ENCODE assay signal across 8 cellular contexts in genomic region chr1:150973826-150974579, GRCh38. TPM values are rescaled to one million over a fixed set of nuclear protein-coding genes. Genes with fewer than 3 reads are reported as not detected.
DNase-seq lines count a peak whose midpoint lies in the region; ATAC-seq and TF ChIP-seq lines count a peak whose summit lies in the region.

No MANE protein-coding gene starts in this region.

- peaks cover 66% of the 10 kb centered on the region for H3K4me1 Mint-ChIP-seq in stimulated activated effector memory CD8-positive, alpha-beta T cell treated with anti-CD3 and anti-CD28 coated beads, Interleukin-12 subunit alpha, Interleukin-12 subunit beta, amount 100 ng/mL, for 72 hours

- H3K4me3 ChIP-seq in colonic mucosa (peak overlapping the region; percentile 83), right lobe of liver (peak overlapping the region; percentile 68 to 89 (median 81))

- H3K9me3 ChIP-seq in colonic mucosa (no peaks in the 10 kb centered on the region), right lobe of liver (no peaks in the 10 kb centered on the region)

- H3K4me1 ChIP-seq in colonic mucosa (peaks cover 30% of the 10 kb centered on the region), right lobe of liver (peaks cover 0 to 58% (median 26%) of the 10 kb centered on the region in 4 donors)

- H3K27ac Mint-ChIP-seq in stimulated activated effector memory CD8-positive, alpha-beta T cell treated with anti-CD3 and anti-CD28 coated beads, Interleukin-12 subunit alpha, Interleukin-12 subunit beta, amount 100 ng/mL, for 72 hours = peak overlapping the region; percentile 92

- DNase-seq in DMS53 (lab: John Stamatoyannopoulos, UW) (peak; percentile 67), M059J (ENCODE audit: low read depth) (peak; percentile 31), colonic mucosa (peak; percentile 55), right lobe of liver (peak; percentile 46 to 64 (median 61)), GM19240 (ENCODE audit: insufficient read length, low spot score) (no peak)
- DNase-seq in activated CD4-positive, alpha-beta T cell treated with anti-CD3 and anti-CD28 coated beads for 4 hours = peak; percentile 33 to 48
- peak; percentile 40 to 77 for DNase-seq in stimulated activated effector memory CD8-positive, alpha-beta T cell treated with anti-CD3 and anti-CD28 coated beads, Interleukin-12 subunit alpha, Interleukin-12 subunit beta, amount 100 ng/mL, for 72 hours (ENCODE audit: low spot score in 2 of 2)

- intact Hi-C loops in colonic mucosa (cut with DNase I) (loop anchor here (10.0 kb wide), 1 partner anchor 49 kb away; the partner anchor contains the start of gene SETDB1), right lobe of liver (cut with DNase I) (no loop called here)

- H3K27ac ChIP-seq in colonic mucosa = peak overlapping the region; percentile 79
- H3K27ac ChIP-seq in right lobe of liver = peak overlapping the region; percentile 90 to 97 (median 92)

- H3K36me3 ChIP-seq in colonic mucosa (no peaks in the 10 kb centered on the region), right lobe of liver (peaks cover 0 to 2% (median under 1%) of the 10 kb centered on the region in 4 donors)

- no peaks in the 10 kb centered on the region for H3K9me3 Mint-ChIP-seq in stimulated activated effector memory CD8-positive, alpha-beta T cell treated with anti-CD3 and anti-CD28 coated beads, Interleukin-12 subunit alpha, Interleukin-12 subunit beta, amount 100 ng/mL, for 72 hours

- H3K9ac ChIP-seq in colonic mucosa (ENCODE audit: low read depth in 2 of 2, low read length in 2 of 2) = peak overlapping the region; percentile 84 to 95

- H3K36me3 Mint-ChIP-seq in stimulated activated effector memory CD8-positive, alpha-beta T cell treated with anti-CD3 and anti-CD28 coated beads, Interleukin-12 subunit alpha, Interleukin-12 subunit beta, amount 100 ng/mL, for 72 hours = peaks cover 36% of the 10 kb centered on the region

- H3K27me3 ChIP-seq in colonic mucosa (no peaks in the 10 kb centered on the region), right lobe of liver (no peaks in the 10 kb centered on the region)

- TF ChIP-seq CTCF in colonic mucosa (IDR thresholded peaks at IDR 0.05) = no peak
- no peak for TF ChIP-seq CTCF in right lobe of liver (IDR thresholded peaks at IDR 0.05)

- H3K4me3 Mint-ChIP-seq in stimulated activated effector memory CD8-positive, alpha-beta T cell treated with anti-CD3 and anti-CD28 coated beads, Interleukin-12 subunit alpha, Interleukin-12 subunit beta, amount 100 ng/mL, for 72 hours = peak overlapping the region; percentile 90

- 0% methylated on average over 10 of the region's 67 CpGs for WGBS in right lobe of liver (ENCODE audit: insufficient coverage, low coverage, low lambda C conversion rate, missing lambda C conversion rate)

- ATAC-seq in GM21529 (IDR thresholded peaks at IDR 0.05; ENCODE audit: unreplicated experiment) = peak; percentile 41
- ATAC-seq in right lobe of liver = peak in 1 of 4 donors; percentile 3
- ATAC-seq in stimulated activated effector memory CD8-positive, alpha-beta T cell treated with anti-CD3 and anti-CD28 coated beads, Interleukin-12 subunit alpha, Interleukin-12 subunit beta, amount 100 ng/mL, for 72 hours = peak; percentile 53

- TF ChIP-seq POLR2A in right lobe of liver (IDR thresholded peaks at IDR 0.05) = no peak

RNA-seq across cellular contexts. Expression of gene CERS2, which starts 0.6 kb away (rescaled TPM):
- 156 and 178 TPM in 2 replicates for total RNA-seq in M059J (2014; rRNA removed; shearing (Covaris generic))
- total RNA-seq in colonic mucosa (100 to 1,000 TPM; 140 to 157 TPM), right lobe of liver (100 to 1,000 TPM; 298 to 572 (median 459) TPM)

RNA-seq across cellular contexts. Expression of gene ANXA9, which starts 8.1 kb away (rescaled TPM):
- 0.25 TPM in 1 of 2 replicates, not detected in the other for total RNA-seq in M059J (2014; rRNA removed; shearing (Covaris generic))
- under 1 TPM; 0.40 to 0.53 TPM for total RNA-seq in colonic mucosa
- total RNA-seq in right lobe of liver = 10 to 100 TPM in 5 of 6 experiments, 1 to 10 TPM in 1; 9.9 to 18.5 (median 15.1) TPM

RNA-seq across cellular contexts. Expression of gene MINDY1, which starts 32.7 kb away (rescaled TPM):
- total RNA-seq in M059J (2014; rRNA removed; shearing (Covaris generic)) = 7.0 and 8.9 TPM in 2 replicates
- total RNA-seq in colonic mucosa (10 to 100 TPM; 40.4 to 43.1 TPM), right lobe of liver (10 to 100 TPM; 10.1 to 19.7 (median 15.4) TPM)

RNA-seq across cellular contexts. Expression of gene PRUNE1, which starts 34.2 kb away (rescaled TPM):
- 21.4 and 26.6 TPM in 2 replicates for total RNA-seq in M059J (2014; rRNA removed; shearing (Covaris generic))
- total RNA-seq in colonic mucosa (10 to 100 TPM; 20.4 to 21.5 TPM), right lobe of liver (10 to 100 TPM in 4 of 6 experiments, 1 to 10 TPM in 2; 4.7 to 12.0 (median 10.1) TPM)

RNA-seq across cellular contexts. Expression of gene SETDB1, which starts 47.8 kb away (rescaled TPM):
- 27.8 and 31.6 TPM in 2 replicates for total RNA-seq in M059J (2014; rRNA removed; shearing (Covaris generic))
- total RNA-seq in colonic mucosa = 10 to 100 TPM; 28.2 to 32.8 TPM
- total RNA-seq in right lobe of liver = 10 to 100 TPM; 10.4 to 17.8 (median 12.9) TPM
